Comparison of ENCODE assay signal across 8 cellular contexts in genomic region chr17:17792551-17793377, GRCh38. TPM values are rescaled to one million over a fixed set of nuclear protein-coding genes. Genes with fewer than 3 reads are reported as not detected.
DNase-seq lines count a peak whose midpoint lies in the region; ATAC-seq and TF ChIP-seq lines count a peak whose summit lies in the region.

No MANE protein-coding gene starts in this region.

- ATAC-seq in HG03135 (IDR thresholded peaks at IDR 0.05; ENCODE audit: unreplicated experiment): peak; percentile 51
- peak; percentile 47 for ATAC-seq in foreskin keratinocyte

- H3K4me1 ChIP-seq in foreskin keratinocyte: no peaks in the 10 kb centered on the region
- peaks cover 12% of the 10 kb centered on the region for H3K4me1 ChIP-seq in prostate gland (replicated peaks)

- TF ChIP-seq POLR2A in prostate gland (IDR thresholded peaks at IDR 0.05): no peak

- DNase-seq in AG08395 (ENCODE audit: low spot score) (peak; percentile 66), activated T-cell treated with anti-CD3 and anti-CD28 coated beads for 48 hours (ENCODE audit: low read depth) (peak; percentile 42), foreskin keratinocyte (peak in 1 of 2 donors; percentile 58), prostate gland (ENCODE audit: low spot score) (no peak), Kasumi-1 (lab: John Stamatoyannopoulos, UW) (no peak), SW 1271 (lab: John Stamatoyannopoulos, UW) (no peak), NCI-H345 treated with DMSO at 0.1 percent for 48 hours (lab: John Stamatoyannopoulos, UW; ENCODE audit: unreplicated experiment) (no peak)

- no peaks in the 10 kb centered on the region for H3K9me3 ChIP-seq in prostate gland

- no peaks in the 10 kb centered on the region for H3K27me3 ChIP-seq in foreskin keratinocyte
- no peaks in the 10 kb centered on the region for H3K27me3 ChIP-seq in prostate gland (replicated peaks; ENCODE audit: insufficient read depth)

- WGBS in prostate gland: 13% methylated on average over 34 of the region's 38 CpGs

- peaks cover 7% of the 10 kb centered on the region in 2 donors for H3K36me3 ChIP-seq in prostate gland

- no peak for TF ChIP-seq CTCF in foreskin keratinocyte (conservative IDR thresholded peaks at IDR 0.05)
- TF ChIP-seq CTCF in prostate gland (IDR thresholded peaks at IDR 0.05): no peak

- intact Hi-C loops in prostate gland (cut with DNase I): no loop called here

- H3K4me3 ChIP-seq in prostate gland: no peak overlapping the region

- H3K27ac ChIP-seq in foreskin keratinocyte: no peak overlapping the region
- H3K27ac ChIP-seq in prostate gland: peak overlapping the region; percentile 14 to 47

RNA-seq across cellular contexts. Expression of gene SREBF1, which starts 44.0 kb away (rescaled TPM):
- total RNA-seq in foreskin keratinocyte: 113 and 118 TPM in 2 replicates
- polyA plus RNA-seq in foreskin keratinocyte: 67.3 and 72.1 TPM in 2 replicates
- total RNA-seq in prostate gland: 100 to 1,000 TPM; 134 to 299 TPM

Comparison
In these comparisons a context has a peak if more than half of its experiments do, and no peak if none do; other contexts are left out.
1. DNase-seq: peak in AG08395 (single experiment) and activated T-cell treated with anti-CD3 and anti-CD28 coated beads for 48 hours (single experiment); none in prostate gland (single experiment), Kasumi-1 (0 of 2), SW 1271 (0 of 2) and NCI-H345 treated with DMSO at 0.1 percent for 48 hours (single experiment).